ENCODE assay signal across 7 cellular contexts in genomic region chr13:99033814-99034213, GRCh38. TPM values are rescaled to one million over a fixed set of nuclear protein-coding genes. Genes with fewer than 3 reads are reported as not detected.
DNase-seq lines count a peak whose midpoint lies in the region; ATAC-seq, FAIRE-seq and TF ChIP-seq lines count a peak whose summit lies in the region.

No MANE protein-coding gene starts in this region.

- H3K4me1 ChIP-seq in GM12878 (ENCODE audit: control insufficient read depth, insufficient read depth, low read length) (no peaks in the 10 kb centered on the region), vagina (no peaks in the 10 kb centered on the region)

- BruUV-seq in GM12878 (replicated peaks; lab: Mats Ljungman, UMichigan): no TSS peak

- peak; percentile 51 for DNase-seq in NCI-H146 treated with DMSO at 0.1 percent for 48 hours (lab: John Stamatoyannopoulos, UW; ENCODE audit: unreplicated experiment)
- no peak for DNase-seq in GM12878 (ENCODE audit: low read depth, low spot score)
- no peak for DNase-seq in vagina (ENCODE audit: extremely low spot score in 2 of 2)

- in situ Hi-C loops in GM12878 (cut with MboI): no loop called here

- H3K9me3 ChIP-seq in GM12878 (replicated peaks; ENCODE audit: control insufficient read depth, insufficient read depth, low read length) (peaks cover 3% of the 10 kb centered on the region; the same call in 2 of the 3 replicates), vagina (no peaks in the 10 kb centered on the region)

- peak; percentile 44; the same call in 2 of the 3 replicates for ATAC-seq in GM12878
- ATAC-seq in GM21360 (IDR thresholded peaks at IDR 0.05; ENCODE audit: unreplicated experiment): no peak
- ATAC-seq in GM19324 (IDR thresholded peaks at IDR 0.05; ENCODE audit: low FRiP score, unreplicated experiment): no peak

- H3K36me3 ChIP-seq in GM12878 (ENCODE audit: control insufficient read depth in 2 of 2, insufficient read depth in 2 of 2, low read length in 1 of 2): no peaks in the 10 kb centered on the region
- no peaks in the 10 kb centered on the region for H3K36me3 ChIP-seq in vagina

- TF ChIP-seq EP300 in GM12878 (IDR thresholded peaks at IDR 0.05; ENCODE audit: borderline replicate concordance in 1 of 2, control insufficient read depth in 1 of 2, low read depth in 2 of 2, low read length in 2 of 2): no peak

- H3K27me3 ChIP-seq in GM12878 (replicated peaks in 1 of 2; ENCODE audit: control insufficient read depth in 2 of 2, insufficient read depth in 2 of 2, low read length in 1 of 2) (no peaks in the 10 kb centered on the region), vagina (no peaks in the 10 kb centered on the region)

- no peak overlapping the region for H3K9ac ChIP-seq in GM12878 (ENCODE audit: control insufficient read depth, insufficient read depth, low read length)

- SMC1A ChIA-PET in GM12878 (lab: Charles Lee; ENCODE audit: uncharacterized antibody, unreplicated experiment): interaction anchor here (0.8 to 1.0 kb wide), 5 partner anchors 56 to 194 kb away, joined by 3 to 7 read pairs (median 3); partner anchors contain the start of gene DOCK9

- no peaks in the 10 kb centered on the region for H4K20me1 ChIP-seq in GM12878 (ENCODE audit: control insufficient read depth, insufficient read depth)

- FAIRE-seq in GM12878 (lab: Jason Lieb, UNC): peak; percentile 49
- peak; percentile 86 for FAIRE-seq in islet of Langerhans (lab: Jason Lieb, UNC)

- no peak for TF ChIP-seq POLR2A in GM12878 (IDR thresholded peaks at IDR 0.05; ENCODE audit: low read depth, low read length)
- TF ChIP-seq POLR2A in vagina (IDR thresholded peaks at IDR 0.05): no peak

- peak; percentile 58 for TF ChIP-seq RAD21 in GM12878 (IDR thresholded peaks at IDR 0.05; ENCODE audit: insufficient read depth, low read depth, low read length)

- intact Hi-C loops in GM12878 (cut with micrococcal nuclease; ENCODE audit: unreplicated experiment): loop anchor here (5.0 kb wide), 2 partner anchors 167 to 233 kb away; no protein-coding TSS in a partner anchor
- intact Hi-C loops in vagina (cut with DNase I): no loop called here

- RAD21 ChIA-PET in GM12878 (lab: Charles Lee; ENCODE audit: unreplicated experiment): no interaction called here

- H3K4me3 ChIP-seq in GM12878 (no peak overlapping the region), vagina (no peak overlapping the region)

- CTCF ChIA-PET in GM12878 (lab: Yijun Ruan, JAX): interaction anchor here (0.6 to 1.4 kb wide), 7 partner anchors 10 to 194 kb away, joined by 3 to 4 read pairs (median 3); no protein-coding TSS in a partner anchor

- no peak overlapping the region for H3K4me2 ChIP-seq in GM12878 (ENCODE audit: control insufficient read depth, insufficient read depth)

- no peak overlapping the region for H2AFZ ChIP-seq in GM12878 (ENCODE audit: control insufficient read depth, low read depth, low read length)

- H3K27ac ChIP-seq in GM12878 (ENCODE audit: control insufficient read depth, insufficient read depth) (no peak overlapping the region), vagina (no peak overlapping the region)

- POLR2A ChIA-PET in GM12878 (lab: Charles Lee): no interaction called here

- TF ChIP-seq CTCF in GM12873 (IDR thresholded peaks at IDR 0.05; ENCODE audit: insufficient read depth, low read depth, low read length, missing control alignments) (peak; percentile 40), GM12878 (IDR thresholded peaks at IDR 0.05 in 2 of 3, conservative IDR thresholded peaks at IDR 0.05 in 1 of 3; ENCODE audit: control insufficient read depth in 2 of 3, extremely low read depth in 1 of 3, insufficient read depth in 1 of 3, low read depth in 3 of 3, low read length in 3 of 3) (peak; percentile 35 to 38 (median 37); a peak in 4 of 6 replicates), vagina (IDR thresholded peaks at IDR 0.05) (peak in 2 of 3 experiments; percentile 24 to 59)

- H3K79me2 ChIP-seq in GM12878 (ENCODE audit: control insufficient read depth, insufficient read depth, low read length): no peaks in the 10 kb centered on the region

TF ChIP-seq in GM12878, 131 proteins besides CTCF, POLR2A, EP300 and RAD21 (continues in another document):
- TF ChIP-seq SMAD5 (IDR thresholded peaks at IDR 0.05; ENCODE audit: low read depth) (no peak), RB1 (IDR thresholded peaks at IDR 0.05; ENCODE audit: borderline replicate concordance) (no peak), TARDBP (IDR thresholded peaks at IDR 0.05; ENCODE audit: borderline replicate concordance) (no peak), ZBTB40 (IDR thresholded peaks at IDR 0.05; ENCODE audit: borderline replicate concordance) (no peak), ATF7 (IDR thresholded peaks at IDR 0.05; ENCODE audit: low read depth) (no peak), HSF1 (IDR thresholded peaks at IDR 0.05; ENCODE audit: low read depth, low read length) (no peak), PKNOX1 (IDR thresholded peaks at IDR 0.05) (no peak)
- TF ChIP-seq, protein P1, sequence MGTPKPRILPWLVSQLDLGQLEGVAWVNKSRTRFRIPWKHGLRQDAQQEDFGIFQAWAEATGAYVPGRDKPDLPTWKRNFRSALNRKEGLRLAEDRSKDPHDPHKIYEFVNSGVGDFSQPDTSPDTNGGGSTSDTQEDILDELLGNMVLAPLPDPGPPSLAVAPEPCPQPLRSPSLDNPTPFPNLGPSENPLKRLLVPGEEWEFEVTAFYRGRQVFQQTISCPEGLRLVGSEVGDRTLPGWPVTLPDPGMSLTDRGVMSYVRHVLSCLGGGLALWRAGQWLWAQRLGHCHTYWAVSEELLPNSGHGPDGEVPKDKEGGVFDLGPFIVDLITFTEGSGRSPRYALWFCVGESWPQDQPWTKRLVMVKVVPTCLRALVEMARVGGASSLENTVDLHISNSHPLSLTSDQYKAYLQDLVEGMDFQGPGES (IDR thresholded peaks at IDR 0.05): no peak

RNA-seq across cellular contexts. Expression of gene DOCK9, which starts 56.0 kb away (rescaled TPM):
- total RNA-seq in GM12878 (2013; cell fraction: nucleolus; rRNA removed): 2.5 and 6.7 TPM in 2 replicates
- total RNA-seq in GM12878 (2014; rRNA removed) (0.73 and 2.6 TPM in 2 replicates), GM12878 (2014; rRNA removed; fragmentation: Illumina TruSeq; extraction: Trizol) (1.1 and 1.2 TPM in 2 replicates), GM12878 (2021) (1.5 TPM in 2 replicates), vagina (88.4 TPM)
- 5.2 TPM for polyA plus RNA-seq in GM12878 (2011; ENCODE audit: low read depth)
- polyA plus RNA-seq in GM12878 (2011; rRNA removed) (2.0 and 2.9 TPM in 2 replicates), GM12878 (2014; fragmentation: Illumina TruSeq; extraction: Trizol) (0.90 and 0.95 TPM in 2 replicates), GM12878 (2014; fragmentation: Nextera tagmentation; extraction: Ambion mirVana) (under 1 TPM; 0.09 to 0.19 TPM), GM12878 (2014; rRNA removed) (0.67 and 1.2 TPM in 2 replicates), GM12878 (2016; fragmentation: Nextera tagmentation; extraction: Ambion mirVana) (under 1 TPM; 0.48 to 0.75 TPM)
- polyA plus RNA-seq in GM12878 (2011; cell fraction: cytosol; rRNA removed): 1.4 and 1.8 TPM in 2 replicates
- 3.2 and 6.4 TPM in 2 replicates for polyA plus RNA-seq in GM12878 (2011; cell fraction: nucleus; rRNA removed)
- polyA plus RNA-seq in GM12878 (2012): 6.1 and 6.6 TPM in 2 replicates
- 2.7 and 4.4 TPM in 2 replicates for polyA minus RNA-seq in GM12878 (2011; rRNA and poly(A)+ RNA removed)
- 1.6 and 3.2 TPM in 2 replicates for polyA minus RNA-seq in GM12878 (2011; cell fraction: cytosol; rRNA and poly(A)+ RNA removed)
- 2.9 and 5.0 TPM in 2 replicates for polyA minus RNA-seq in GM12878 (2011; cell fraction: nucleus; rRNA and poly(A)+ RNA removed)

Comparison
In these comparisons a context has a peak if more than half of its experiments do, and no peak if none do; other contexts are left out.
1. RNA of gene DOCK9, which starts 56.0 kb away (total RNA-seq): 88.4 TPM in vagina (single experiment); 0.73 to 6.7 TPM in GM12878; every median in the first group is over 10 times any median in the second.
2. Peak in every context shown above with its lines, with median percentiles within 50 percentile points of each other: CTCF ChIP-seq.